Comparison of ENCODE assay signal across 1 cellular context in the genomic region with DNA sequence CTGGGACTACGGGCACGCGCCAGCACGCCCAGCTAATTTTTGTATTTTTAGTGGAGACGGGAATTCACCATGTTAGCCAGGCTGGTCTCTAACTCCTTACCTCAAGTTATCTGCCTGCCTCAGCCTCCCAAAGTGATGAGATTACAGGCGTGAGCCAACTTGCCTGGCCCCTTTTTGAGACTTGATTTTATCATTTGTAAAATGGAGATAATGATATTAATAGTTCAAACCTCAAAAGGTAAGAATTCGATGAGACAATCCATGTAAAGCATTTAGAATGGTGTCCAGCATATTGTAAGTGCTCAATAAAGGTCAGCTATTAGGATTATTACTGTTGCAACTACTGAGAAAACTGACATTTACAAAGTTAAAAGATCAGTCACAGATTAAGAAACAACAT.
TF ChIP-seq lines count a peak whose summit lies in the region.

No MANE protein-coding gene starts in this region.

TF ChIP-seq in SK-N-SH, 30 proteins besides CTCF, POLR2A, EP300 and RAD21 (continued from another document):
- TF ChIP-seq, protein P1, sequence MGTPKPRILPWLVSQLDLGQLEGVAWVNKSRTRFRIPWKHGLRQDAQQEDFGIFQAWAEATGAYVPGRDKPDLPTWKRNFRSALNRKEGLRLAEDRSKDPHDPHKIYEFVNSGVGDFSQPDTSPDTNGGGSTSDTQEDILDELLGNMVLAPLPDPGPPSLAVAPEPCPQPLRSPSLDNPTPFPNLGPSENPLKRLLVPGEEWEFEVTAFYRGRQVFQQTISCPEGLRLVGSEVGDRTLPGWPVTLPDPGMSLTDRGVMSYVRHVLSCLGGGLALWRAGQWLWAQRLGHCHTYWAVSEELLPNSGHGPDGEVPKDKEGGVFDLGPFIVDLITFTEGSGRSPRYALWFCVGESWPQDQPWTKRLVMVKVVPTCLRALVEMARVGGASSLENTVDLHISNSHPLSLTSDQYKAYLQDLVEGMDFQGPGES (IDR thresholded peaks at IDR 0.05; ENCODE audit: low read depth, low read length), result no peak
- TF ChIP-seq, protein P2, sequence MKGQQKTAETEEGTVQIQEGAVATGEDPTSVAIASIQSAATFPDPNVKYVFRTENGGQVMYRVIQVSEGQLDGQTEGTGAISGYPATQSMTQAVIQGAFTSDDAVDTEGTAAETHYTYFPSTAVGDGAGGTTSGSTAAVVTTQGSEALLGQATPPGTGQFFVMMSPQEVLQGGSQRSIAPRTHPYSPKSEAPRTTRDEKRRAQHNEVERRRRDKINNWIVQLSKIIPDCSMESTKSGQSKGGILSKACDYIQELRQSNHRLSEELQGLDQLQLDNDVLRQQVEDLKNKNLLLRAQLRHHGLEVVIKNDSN (IDR thresholded peaks at IDR 0.05; ENCODE audit: borderline replicate concordance, low read depth), result no peak
- TF ChIP-seq FOXJ3 (CRISPR knock-in tag; IDR thresholded peaks at IDR 0.05), result no peak
- no peak for TF ChIP-seq TCF12 (IDR thresholded peaks at IDR 0.05)
- TF ChIP-seq, protein P3, sequence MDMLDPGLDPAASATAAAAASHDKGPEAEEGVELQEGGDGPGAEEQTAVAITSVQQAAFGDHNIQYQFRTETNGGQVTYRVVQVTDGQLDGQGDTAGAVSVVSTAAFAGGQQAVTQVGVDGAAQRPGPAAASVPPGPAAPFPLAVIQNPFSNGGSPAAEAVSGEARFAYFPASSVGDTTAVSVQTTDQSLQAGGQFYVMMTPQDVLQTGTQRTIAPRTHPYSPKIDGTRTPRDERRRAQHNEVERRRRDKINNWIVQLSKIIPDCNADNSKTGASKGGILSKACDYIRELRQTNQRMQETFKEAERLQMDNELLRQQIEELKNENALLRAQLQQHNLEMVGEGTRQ (IDR thresholded peaks at IDR 0.05; ENCODE audit: borderline replicate concordance, low read depth, low read length), result no peak
- TF ChIP-seq CHD2 (IDR thresholded peaks at IDR 0.05; ENCODE audit: low read length, partially characterized antibody), result no peak
- TF ChIP-seq RXRA (IDR thresholded peaks at IDR 0.05; ENCODE audit: borderline replicate concordance, low read depth), result no peak
- TF ChIP-seq, protein P4, sequence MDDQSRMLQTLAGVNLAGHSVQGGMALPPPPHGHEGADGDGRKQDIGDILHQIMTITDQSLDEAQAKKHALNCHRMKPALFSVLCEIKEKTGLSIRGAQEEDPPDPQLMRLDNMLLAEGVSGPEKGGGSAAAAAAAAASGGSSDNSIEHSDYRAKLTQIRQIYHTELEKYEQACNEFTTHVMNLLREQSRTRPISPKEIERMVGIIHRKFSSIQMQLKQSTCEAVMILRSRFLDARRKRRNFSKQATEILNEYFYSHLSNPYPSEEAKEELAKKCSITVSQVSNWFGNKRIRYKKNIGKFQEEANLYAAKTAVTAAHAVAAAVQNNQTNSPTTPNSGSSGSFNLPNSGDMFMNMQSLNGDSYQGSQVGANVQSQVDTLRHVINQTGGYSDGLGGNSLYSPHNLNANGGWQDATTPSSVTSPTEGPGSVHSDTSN (IDR thresholded peaks at IDR 0.05), result no peak
- no peak for TF ChIP-seq ELF1 (IDR thresholded peaks at IDR 0.05)
- TF ChIP-seq NRF1 (IDR thresholded peaks at IDR 0.05; ENCODE audit: low read depth, low read length), result no peak
